1 cellular context compared by ENCODE assay signal in genomic region chrX:109601458-109601857, GRCh38.
TF ChIP-seq lines count a peak whose summit lies in the region.

No MANE protein-coding gene starts in this region.

TF ChIP-seq in HepG2, 621 proteins besides CTCF, POLR2A, EP300 and RAD21:
- TF ChIP-seq, protein P1, sequence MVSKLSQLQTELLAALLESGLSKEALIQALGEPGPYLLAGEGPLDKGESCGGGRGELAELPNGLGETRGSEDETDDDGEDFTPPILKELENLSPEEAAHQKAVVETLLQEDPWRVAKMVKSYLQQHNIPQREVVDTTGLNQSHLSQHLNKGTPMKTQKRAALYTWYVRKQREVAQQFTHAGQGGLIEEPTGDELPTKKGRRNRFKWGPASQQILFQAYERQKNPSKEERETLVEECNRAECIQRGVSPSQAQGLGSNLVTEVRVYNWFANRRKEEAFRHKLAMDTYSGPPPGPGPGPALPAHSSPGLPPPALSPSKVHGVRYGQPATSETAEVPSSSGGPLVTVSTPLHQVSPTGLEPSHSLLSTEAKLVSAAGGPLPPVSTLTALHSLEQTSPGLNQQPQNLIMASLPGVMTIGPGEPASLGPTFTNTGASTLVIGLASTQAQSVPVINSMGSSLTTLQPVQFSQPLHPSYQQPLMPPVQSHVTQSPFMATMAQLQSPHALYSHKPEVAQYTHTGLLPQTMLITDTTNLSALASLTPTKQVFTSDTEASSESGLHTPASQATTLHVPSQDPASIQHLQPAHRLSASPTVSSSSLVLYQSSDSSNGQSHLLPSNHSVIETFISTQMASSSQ (IDR thresholded peaks at IDR 0.05; ENCODE audit: low read depth), result no peak
- TF ChIP-seq, protein P1 (CRISPR knock-in tag; IDR thresholded peaks at IDR 0.05; ENCODE audit: borderline replicate concordance), result no peak
- TF ChIP-seq, protein P2, sequence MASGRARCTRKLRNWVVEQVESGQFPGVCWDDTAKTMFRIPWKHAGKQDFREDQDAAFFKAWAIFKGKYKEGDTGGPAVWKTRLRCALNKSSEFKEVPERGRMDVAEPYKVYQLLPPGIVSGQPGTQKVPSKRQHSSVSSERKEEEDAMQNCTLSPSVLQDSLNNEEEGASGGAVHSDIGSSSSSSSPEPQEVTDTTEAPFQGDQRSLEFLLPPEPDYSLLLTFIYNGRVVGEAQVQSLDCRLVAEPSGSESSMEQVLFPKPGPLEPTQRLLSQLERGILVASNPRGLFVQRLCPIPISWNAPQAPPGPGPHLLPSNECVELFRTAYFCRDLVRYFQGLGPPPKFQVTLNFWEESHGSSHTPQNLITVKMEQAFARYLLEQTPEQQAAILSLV (CRISPR knock-in tag; IDR thresholded peaks at IDR 0.05; ENCODE audit: borderline replicate concordance), result no peak
- TF ChIP-seq ZNF713 (CRISPR knock-in tag; IDR thresholded peaks at IDR 0.05), result no peak
- TF ChIP-seq RBM39 (IDR thresholded peaks at IDR 0.05; ENCODE audit: low read depth, low read length, poor library complexity, severe bottlenecking), result no peak
- no peak for TF ChIP-seq IRF1 (CRISPR knock-in tag; IDR thresholded peaks at IDR 0.05; ENCODE audit: low read depth)
